ENCODE assay signal across 11 cellular contexts in genomic region chrX:154731881-154732280, GRCh38. TPM values are rescaled to one million over a fixed set of nuclear protein-coding genes. Genes with fewer than 3 reads are reported as not detected.
DNase-seq lines count a peak whose midpoint lies in the region; ATAC-seq and TF ChIP-seq lines count a peak whose summit lies in the region.
"Had no signal": no experiment of that assay in that cellular context is flagged by ENCODE, and none has a peak within 500 bp of the region (broad histone marks: within the 10 kb centered on the region; RNA-seq: fewer than 3 reads in every experiment).

No MANE protein-coding gene starts in this region.

- H3K4me3 Mint-ChIP-seq in T-helper 17 cell: peak overlapping the region; percentile 86
- H3K4me3 Mint-ChIP-seq: neural progenitor cell had no signal

- H3K4me1 Mint-ChIP-seq in T-helper 17 cell: peaks cover 46% of the 10 kb centered on the region
- H3K4me1 Mint-ChIP-seq: neural progenitor cell had no signal

- H3K4me1 ChIP-seq in sigmoid colon: peaks cover 0 to 97% (median 91%) of the 10 kb centered on the region in 4 donors
- H3K4me1 ChIP-seq: neural progenitor cell had no signal

- no peaks in the 10 kb centered on the region for H3K36me3 ChIP-seq in sigmoid colon
- H3K36me3 ChIP-seq: neural progenitor cell had no signal

- intact Hi-C loops in sigmoid colon (cut with DNase I): no loop called here

- peak in 1 of 2 experiments; percentile 54 for DNase-seq in HL-60 (ENCODE audit: low read depth in 1 of 2, low spot score in 1 of 2)
- no peak for DNase-seq in T-helper 17 cell
- DNase-seq in fibroblast of mammary gland (ENCODE audit: low read depth): peak; percentile 70
- DNase-seq in sigmoid colon: no peak
- no peak for DNase-seq in amygdala (lab: John Stamatoyannopoulos, UW)
- DNase-seq in GM03348 (ENCODE audit: low spot score): no peak
- DNase-seq: activated CD4-positive, CD25-positive, alpha-beta regulatory T cell; NCI-H2081 had no signal

- no peak overlapping the region for H3K4me3 ChIP-seq in HL-60 (replicated peaks; ENCODE audit: insufficient read depth, low read length)
- H3K4me3 ChIP-seq in fibroblast of mammary gland (ENCODE audit: control insufficient read depth, low read depth, low read length): no peak overlapping the region
- H3K4me3 ChIP-seq in sigmoid colon: no peak overlapping the region
- H3K4me3 ChIP-seq: neural progenitor cell had no signal

- WGBS in sigmoid colon, 2 donors: 84% methylated on average over 7 of the region's 7 CpGs

- TF ChIP-seq EP300 in sigmoid colon (IDR thresholded peaks at IDR 0.05): no peak

- H3K36me3 Mint-ChIP-seq in T-helper 17 cell (ENCODE audit: low read depth): no peaks in the 10 kb centered on the region
- H3K36me3 Mint-ChIP-seq: neural progenitor cell had no signal

- ATAC-seq in T-helper 17 cell (peak; percentile 80), HG02970 (IDR thresholded peaks at IDR 0.05; ENCODE audit: low FRiP score, unreplicated experiment) (no peak)

- H3K27ac Mint-ChIP-seq in T-helper 17 cell: peak overlapping the region; percentile 95
- H3K27ac Mint-ChIP-seq: neural progenitor cell had no signal

- H3K27me3 ChIP-seq in HL-60 (ENCODE audit: insufficient read depth, poor library complexity, severe bottlenecking) (no peaks in the 10 kb centered on the region), sigmoid colon (no peaks in the 10 kb centered on the region)
- H3K27me3 ChIP-seq: neural progenitor cell had no signal

- TF ChIP-seq CTCF in HL-60 (IDR thresholded peaks at IDR 0.05; ENCODE audit: insufficient read depth, low read length): no peak
- TF ChIP-seq CTCF in fibroblast of mammary gland (conservative IDR thresholded peaks at IDR 0.05; ENCODE audit: control insufficient read depth, insufficient read depth, low read depth, low read length): no peak
- no peak for TF ChIP-seq CTCF in sigmoid colon (IDR thresholded peaks at IDR 0.05)

- H3K9me3 ChIP-seq in T-helper 17 cell (ENCODE audit: control insufficient read depth, low read length, poor library complexity, severe bottlenecking) (no peaks in the 10 kb centered on the region), sigmoid colon (no peaks in the 10 kb centered on the region)

- peak overlapping the region; percentile 84 for H3K27ac ChIP-seq in HL-60 (replicated peaks)
- H3K27ac ChIP-seq in sigmoid colon: peak overlapping the region in 3 of 4 donors; percentile 81 to 83 (median 81)
- H3K27ac ChIP-seq: neural progenitor cell had no signal

- H3K27me3 Mint-ChIP-seq in T-helper 17 cell: no peaks in the 10 kb centered on the region
- H3K27me3 Mint-ChIP-seq: activated naive CD4-positive, alpha-beta T cell treated with anti-CD3 and anti-CD28 coated beads, Interleukin-2, amount 10 ng/mL, durations not matched to agents 7 days and 5 days had no signal

- TF ChIP-seq POLR2A in sigmoid colon (IDR thresholded peaks at IDR 0.05): no peak

RNA-seq across cellular contexts. Expression of gene GAB3, which starts 19.0 kb away (rescaled TPM):
- total RNA-seq in T-helper 17 cell (10 to 100 TPM; 17.7 to 18.4 TPM), sigmoid colon (1 to 10 TPM; 2.0 to 5.5 (median 4.1) TPM)
- 1 to 10 TPM in 1 of 3 donors, under 1 TPM in 2; 0.46 to 2.5 (median 0.60) TPM for polyA plus RNA-seq in sigmoid colon

RNA-seq across cellular contexts. Expression of gene DKC1, which starts 30.8 kb away (rescaled TPM):
- 10 to 100 TPM; 46.6 to 60.7 TPM for total RNA-seq in T-helper 17 cell
- 10 to 100 TPM; 18.2 to 38.8 (median 19.2) TPM for total RNA-seq in sigmoid colon
- 10 to 100 TPM; 19.7 to 47.5 (median 24.0) TPM for polyA plus RNA-seq in sigmoid colon
